Comparison of ENCODE assay signal across 1 cellular context in genomic region chr5:139492700-139493192, GRCh38.
TF ChIP-seq lines count a peak whose summit lies in the region.

No MANE protein-coding gene starts in this region.

TF ChIP-seq in SK-N-SH, 30 proteins besides CTCF, POLR2A, EP300 and RAD21 (continued from another document):
- TF ChIP-seq REST (IDR thresholded peaks at IDR 0.05; ENCODE audit: low read depth, low read length) (0 out of 2 replicates have a peak, but pooled peaks have one; percentile 12), RFX5 (IDR thresholded peaks at IDR 0.05; ENCODE audit: low read length) (no peak), TCF12 (IDR thresholded peaks at IDR 0.05) (peak; percentile 74; the same call in 1 of the 2 replicates), ELF1 (IDR thresholded peaks at IDR 0.05) (no peak), MAX (IDR thresholded peaks at IDR 0.05; ENCODE audit: low read depth) (peak; percentile 60), CHD2 (IDR thresholded peaks at IDR 0.05; ENCODE audit: low read length, partially characterized antibody) (no peak), GATA2 (CRISPR knock-in tag; IDR thresholded peaks at IDR 0.05) (no peak), RXRA (IDR thresholded peaks at IDR 0.05; ENCODE audit: borderline replicate concordance, low read depth) (peak; percentile 83; the same call in 1 of the 2 replicates), SMC3 (IDR thresholded peaks at IDR 0.05; ENCODE audit: low read depth, low read length) (no peak)
- TF ChIP-seq, protein P1, sequence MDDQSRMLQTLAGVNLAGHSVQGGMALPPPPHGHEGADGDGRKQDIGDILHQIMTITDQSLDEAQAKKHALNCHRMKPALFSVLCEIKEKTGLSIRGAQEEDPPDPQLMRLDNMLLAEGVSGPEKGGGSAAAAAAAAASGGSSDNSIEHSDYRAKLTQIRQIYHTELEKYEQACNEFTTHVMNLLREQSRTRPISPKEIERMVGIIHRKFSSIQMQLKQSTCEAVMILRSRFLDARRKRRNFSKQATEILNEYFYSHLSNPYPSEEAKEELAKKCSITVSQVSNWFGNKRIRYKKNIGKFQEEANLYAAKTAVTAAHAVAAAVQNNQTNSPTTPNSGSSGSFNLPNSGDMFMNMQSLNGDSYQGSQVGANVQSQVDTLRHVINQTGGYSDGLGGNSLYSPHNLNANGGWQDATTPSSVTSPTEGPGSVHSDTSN (IDR thresholded peaks at IDR 0.05) = peak; percentile 47
- TF ChIP-seq, protein P2, sequence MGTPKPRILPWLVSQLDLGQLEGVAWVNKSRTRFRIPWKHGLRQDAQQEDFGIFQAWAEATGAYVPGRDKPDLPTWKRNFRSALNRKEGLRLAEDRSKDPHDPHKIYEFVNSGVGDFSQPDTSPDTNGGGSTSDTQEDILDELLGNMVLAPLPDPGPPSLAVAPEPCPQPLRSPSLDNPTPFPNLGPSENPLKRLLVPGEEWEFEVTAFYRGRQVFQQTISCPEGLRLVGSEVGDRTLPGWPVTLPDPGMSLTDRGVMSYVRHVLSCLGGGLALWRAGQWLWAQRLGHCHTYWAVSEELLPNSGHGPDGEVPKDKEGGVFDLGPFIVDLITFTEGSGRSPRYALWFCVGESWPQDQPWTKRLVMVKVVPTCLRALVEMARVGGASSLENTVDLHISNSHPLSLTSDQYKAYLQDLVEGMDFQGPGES (IDR thresholded peaks at IDR 0.05; ENCODE audit: low read depth, low read length) = no peak
